ENCODE assay signal across 20 cellular contexts in genomic region chr6:38153511-38153910, GRCh38.
"Had no signal": no experiment of that assay in that cellular context is flagged by ENCODE, and none has a peak within 500 bp of the region (broad histone marks: within the 10 kb centered on the region; RNA-seq: fewer than 3 reads in every experiment).

No MANE protein-coding gene starts in this region.

- H3K4me3 ChIP-seq: colonic mucosa, gastrocnemius medialis, left lung, neural progenitor cell, pancreas, right lobe of liver, transverse colon, vagina had no signal

- H3K4me1 ChIP-seq: colonic mucosa, gastrocnemius medialis, right lobe of liver, transverse colon had no signal

- H3K9me3 ChIP-seq: colonic mucosa, gastrocnemius medialis, left lung, pancreas, right lobe of liver, transverse colon, vagina had no signal

- DNase-seq: activated CD4-positive, alpha-beta T cell treated with anti-CD3 and anti-CD28 coated beads, Interleukin-2, amount 50 U/mL, for 4 hours; activated naive CD4-positive, alpha-beta T cell treated with Interleukin-2 at 50 U/mL for 16 hours; activated naive CD8-positive, alpha-beta T cell treated with anti-CD3 and anti-CD28 coated beads, Interleukin-2, amount 50 U/mL, for 24 hours; aorta; brain microvascular endothelial cell; central memory CD4-positive, alpha-beta T cell; colonic mucosa; gastrocnemius medialis; left lung; midbrain; pancreas; right lobe of liver; small intestine; stimulated activated CD4-positive, alpha-beta T cell treated with anti-CD3 and anti-CD28 coated beads, Interleukin-15, amount 100 ng/mL, for 24 hours; stimulated activated CD4-positive, alpha-beta T cell treated with anti-CD3 and anti-CD28 coated beads, Interleukin-2, amount 100 ng/mL, for 48 hours; T-cell; T-helper 9 cell; transverse colon had no signal

- H3K36me3 ChIP-seq: colonic mucosa, gastrocnemius medialis, neural progenitor cell, pancreas, transverse colon had no signal

- H3K9ac ChIP-seq: neural progenitor cell had no signal

- H2AFZ ChIP-seq: neural progenitor cell had no signal

- H3K27ac ChIP-seq: brain microvascular endothelial cell, colonic mucosa, gastrocnemius medialis, neural progenitor cell, pancreas, right lobe of liver, transverse colon, vagina had no signal

- H3K27me3 ChIP-seq: brain microvascular endothelial cell, colonic mucosa, gastrocnemius medialis, left lung, neural progenitor cell, pancreas, right lobe of liver, transverse colon, vagina had no signal

- H3K4me2 ChIP-seq: neural progenitor cell had no signal
